ENCODE assay signal across 19 cellular contexts in the genomic region with DNA sequence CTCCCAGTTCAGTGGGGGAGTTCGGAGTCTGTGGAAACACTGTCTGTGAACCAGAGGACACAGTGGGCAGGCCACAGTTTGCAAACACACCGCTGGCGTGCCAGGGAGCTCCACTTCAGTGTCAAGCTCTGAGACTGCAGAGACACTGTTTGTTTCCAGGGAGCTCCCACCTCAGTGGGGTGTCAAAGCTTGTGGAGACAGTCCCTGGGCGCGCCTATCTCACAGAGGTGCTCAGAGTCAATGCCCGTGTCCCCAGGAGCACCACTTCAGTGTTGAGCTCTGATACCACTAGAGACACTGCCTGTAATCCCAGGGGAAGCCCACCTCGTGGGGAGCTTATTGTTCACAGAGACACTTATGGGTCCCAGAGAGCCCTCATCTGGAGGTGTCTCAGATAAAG. TPM values are rescaled to one million over a fixed set of nuclear protein-coding genes. Genes with fewer than 3 reads are reported as not detected.
DNase-seq lines count a peak whose midpoint lies in the region; ATAC-seq and TF ChIP-seq lines count a peak whose summit lies in the region.
"Had no signal": no experiment of that assay in that cellular context is flagged by ENCODE, and none has a peak within 500 bp of the region (broad histone marks: within the 10 kb centered on the region; RNA-seq: fewer than 3 reads in every experiment).

No MANE protein-coding gene starts in this region.

- no peak for ATAC-seq in natural killer cell treated with Interleukin-12 subunit alpha and Interleukin-12 subunit beta and Interleukin-15 and Interleukin-18, amount 100 ng/mL, for 72 hours
- no peak for ATAC-seq in GM21447 (IDR thresholded peaks at IDR 0.05; ENCODE audit: unreplicated experiment)
- no peak for ATAC-seq in GM18520 (IDR thresholded peaks at IDR 0.05; ENCODE audit: unreplicated experiment)

- no peaks in the 10 kb centered on the region for H3K27me3 Mint-ChIP-seq in T-helper 1 cell treated with Interleukin-12 subunit alpha and Interleukin-12 subunit beta and Interleukin-4 antibody, amounts not matched to agents 30 μg/mL and 1 μg/mL, for 36 hours (ENCODE audit: low read depth)
- no peaks in the 10 kb centered on the region for H3K27me3 Mint-ChIP-seq in activated naive CD8-positive, alpha-beta T cell
- no peaks in the 10 kb centered on the region for H3K27me3 Mint-ChIP-seq in natural killer cell treated with Interleukin-12 subunit alpha and Interleukin-12 subunit beta and Interleukin-15 and Interleukin-18, amount 100 ng/mL, for 72 hours

- H3K36me3 Mint-ChIP-seq in T-helper 1 cell treated with Interleukin-12 subunit alpha and Interleukin-12 subunit beta and Interleukin-4 antibody, amounts not matched to agents 30 μg/mL and 1 μg/mL, for 36 hours (ENCODE audit: low read depth) = peaks cover 58% of the 10 kb centered on the region
- no peaks in the 10 kb centered on the region for H3K36me3 Mint-ChIP-seq in activated naive CD8-positive, alpha-beta T cell
- H3K36me3 Mint-ChIP-seq in natural killer cell treated with Interleukin-12 subunit alpha and Interleukin-12 subunit beta and Interleukin-15 and Interleukin-18, amount 100 ng/mL, for 72 hours = peaks cover 6% of the 10 kb centered on the region

- no peaks in the 10 kb centered on the region for H3K4me1 ChIP-seq in breast epithelium
- H3K4me1 ChIP-seq: right atrium auricular region, uterus had no signal

- no peak for TF ChIP-seq CTCF in breast epithelium (IDR thresholded peaks at IDR 0.05)

- H3K4me1 Mint-ChIP-seq in T-helper 1 cell treated with Interleukin-12 subunit alpha and Interleukin-12 subunit beta and Interleukin-4 antibody, amounts not matched to agents 30 μg/mL and 1 μg/mL, for 36 hours (ENCODE audit: low read depth) = peaks cover 24% of the 10 kb centered on the region
- H3K4me1 Mint-ChIP-seq in activated naive CD8-positive, alpha-beta T cell (ENCODE audit: low read depth) = peaks cover 44% of the 10 kb centered on the region
- peaks cover 28 to 39% of the 10 kb centered on the region in 2 donors for H3K4me1 Mint-ChIP-seq in natural killer cell treated with Interleukin-12 subunit alpha and Interleukin-12 subunit beta and Interleukin-15 and Interleukin-18, amount 100 ng/mL, for 72 hours (ENCODE audit: low read depth in 2 of 2)

- H3K36me3 ChIP-seq in KOPT-K1 (ENCODE audit: insufficient read depth, low read length) = peaks cover 87% of the 10 kb centered on the region
- no peaks in the 10 kb centered on the region for H3K36me3 ChIP-seq in breast epithelium
- H3K36me3 ChIP-seq: right atrium auricular region, uterus had no signal

- no peaks in the 10 kb centered on the region for H3K27me3 ChIP-seq in breast epithelium
- H3K27me3 ChIP-seq: heart left ventricle, right atrium auricular region, uterus had no signal

- H3K9me3 Mint-ChIP-seq in T-helper 1 cell treated with Interleukin-12 subunit alpha and Interleukin-12 subunit beta and Interleukin-4 antibody, amounts not matched to agents 30 μg/mL and 1 μg/mL, for 36 hours = no peaks in the 10 kb centered on the region
- no peaks in the 10 kb centered on the region for H3K9me3 Mint-ChIP-seq in activated naive CD8-positive, alpha-beta T cell (ENCODE audit: low read depth)
- H3K9me3 Mint-ChIP-seq in natural killer cell treated with Interleukin-12 subunit alpha and Interleukin-12 subunit beta and Interleukin-15 and Interleukin-18, amount 100 ng/mL, for 72 hours = no peaks in the 10 kb centered on the region

- H3K4me3 Mint-ChIP-seq in T-helper 1 cell treated with Interleukin-12 subunit alpha and Interleukin-12 subunit beta and Interleukin-4 antibody, amounts not matched to agents 30 μg/mL and 1 μg/mL, for 36 hours = peak overlapping the region; percentile 36
- H3K4me3 Mint-ChIP-seq in activated naive CD8-positive, alpha-beta T cell = peak overlapping the region; percentile 32
- H3K4me3 Mint-ChIP-seq in natural killer cell treated with Interleukin-12 subunit alpha and Interleukin-12 subunit beta and Interleukin-15 and Interleukin-18, amount 100 ng/mL, for 72 hours = no peak overlapping the region

- no peaks in the 10 kb centered on the region for H3K9me3 ChIP-seq in KOPT-K1 (ENCODE audit: insufficient read depth, low read length, poor library complexity, severe bottlenecking)
- H3K9me3 ChIP-seq in breast epithelium = no peaks in the 10 kb centered on the region
- H3K9me3 ChIP-seq: heart left ventricle, right atrium auricular region, uterus had no signal

- H3K27ac ChIP-seq in KOPT-K1 (ENCODE audit: low read depth, low read length, poor library complexity, severe bottlenecking) = peak overlapping the region; percentile 99
- H3K27ac ChIP-seq in breast epithelium = no peak overlapping the region
- H3K27ac ChIP-seq: heart left ventricle, right atrium auricular region, uterus had no signal

- DNase-seq in T-helper 1 cell (no peak), breast epithelium (ENCODE audit: low spot score in 2 of 2) (no peak)
- no peak for DNase-seq in natural killer cell treated with Interleukin-12 subunit alpha and Interleukin-12 subunit beta and Interleukin-15 and Interleukin-18, amount 100 ng/mL, for 72 hours (ENCODE audit: low spot score)
- DNase-seq: activated gamma-delta T cell, COR-L47, heart left ventricle, islet precursor cell, mesenchymal stem cell, NCI-H1694, NCI-H526 treated with DMSO at 0.1 percent for 48 hours, SIG-M5, T1000, uterus had no signal

- intact Hi-C loops in breast epithelium (cut with DNase I; ENCODE audit: low total_unique reads) = no loop called here

- TF ChIP-seq POLR2A in breast epithelium (IDR thresholded peaks at IDR 0.05) = no peak

- peak overlapping the region; percentile 63 for H3K27ac Mint-ChIP-seq in T-helper 1 cell treated with Interleukin-12 subunit alpha and Interleukin-12 subunit beta and Interleukin-4 antibody, amounts not matched to agents 30 μg/mL and 1 μg/mL, for 36 hours
- H3K27ac Mint-ChIP-seq in activated naive CD8-positive, alpha-beta T cell = peak overlapping the region; percentile 34
- peak overlapping the region; percentile 86 to 97 for H3K27ac Mint-ChIP-seq in natural killer cell treated with Interleukin-12 subunit alpha and Interleukin-12 subunit beta and Interleukin-15 and Interleukin-18, amount 100 ng/mL, for 72 hours

- H3K4me3 ChIP-seq in breast epithelium = no peak overlapping the region
- H3K4me3 ChIP-seq: heart left ventricle, right atrium auricular region, uterus had no signal

RNA-seq across cellular contexts. Expression of a gene that starts 4.3 kb away (rescaled TPM):
- 100 to 1,000 TPM; 465 to 518 TPM for total RNA-seq in natural killer cell treated with Interleukin-12 subunit alpha and Interleukin-12 subunit beta and Interleukin-15 and Interleukin-18, amount 100 ng/mL, for 72 hours
- 1 to 10 TPM; 2.0 to 2.9 (median 2.2) TPM for total RNA-seq in breast epithelium

RNA-seq across cellular contexts. Expression of a gene that starts 25.5 kb away (rescaled TPM):
- 10 to 100 TPM; 59.2 to 68.4 TPM for total RNA-seq in natural killer cell treated with Interleukin-12 subunit alpha and Interleukin-12 subunit beta and Interleukin-15 and Interleukin-18, amount 100 ng/mL, for 72 hours
- 10 to 100 TPM; 32.3 to 45.3 (median 35.4) TPM for total RNA-seq in breast epithelium

Comparison
In these comparisons a context has a peak if more than half of its experiments do, and no peak if none do; other contexts are left out.
1. H3K27ac Mint-ChIP-seq: peak in every context shown above with its lines; median percentile 92 in natural killer cell treated with Interleukin-12 subunit alpha and Interleukin-12 subunit beta and Interleukin-15 and Interleukin-18, amount 100 ng/mL, for 72 hours; 63 in T-helper 1 cell treated with Interleukin-12 subunit alpha and Interleukin-12 subunit beta and Interleukin-4 antibody, amounts not matched to agents 30 μg/mL and 1 μg/mL, for 36 hours; 34 in activated naive CD8-positive, alpha-beta T cell.
2. RNA of a gene that starts 4.3 kb away (total RNA-seq): 465 to 518 TPM in natural killer cell treated with Interleukin-12 subunit alpha and Interleukin-12 subunit beta and Interleukin-15 and Interleukin-18, amount 100 ng/mL, for 72 hours; 2.0 to 2.9 TPM in breast epithelium; every median in the first group is over 100 times any median in the second.